1 cellular context compared by ENCODE assay signal in the genomic region with DNA sequence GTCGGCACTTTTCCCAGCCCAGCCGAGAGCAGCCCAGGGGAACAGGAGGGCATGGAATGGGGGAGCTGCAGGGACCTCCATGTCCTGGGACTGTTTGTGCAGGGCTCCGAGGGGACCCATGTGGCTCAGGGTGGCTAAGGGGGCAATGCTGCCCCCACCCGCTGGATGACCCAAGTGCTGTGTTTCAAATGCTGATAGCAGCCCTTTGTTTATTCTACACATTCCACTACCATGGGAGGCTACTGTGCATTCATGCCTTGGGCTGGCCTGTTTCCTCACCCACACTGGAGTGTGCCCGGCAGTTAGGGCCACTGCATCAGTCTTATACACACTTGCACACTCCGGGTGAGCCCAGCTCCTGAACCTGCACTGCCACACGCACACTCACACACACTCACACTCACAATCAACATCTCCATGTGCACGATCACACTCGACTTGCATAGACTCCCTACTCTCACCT.
TF ChIP-seq lines count a peak whose summit lies in the region.

No MANE protein-coding gene starts in this region.

TF ChIP-seq in GM23338, 12 proteins besides CTCF, POLR2A, EP300 and RAD21 (continued from another document):
- TF ChIP-seq, protein P1, sequence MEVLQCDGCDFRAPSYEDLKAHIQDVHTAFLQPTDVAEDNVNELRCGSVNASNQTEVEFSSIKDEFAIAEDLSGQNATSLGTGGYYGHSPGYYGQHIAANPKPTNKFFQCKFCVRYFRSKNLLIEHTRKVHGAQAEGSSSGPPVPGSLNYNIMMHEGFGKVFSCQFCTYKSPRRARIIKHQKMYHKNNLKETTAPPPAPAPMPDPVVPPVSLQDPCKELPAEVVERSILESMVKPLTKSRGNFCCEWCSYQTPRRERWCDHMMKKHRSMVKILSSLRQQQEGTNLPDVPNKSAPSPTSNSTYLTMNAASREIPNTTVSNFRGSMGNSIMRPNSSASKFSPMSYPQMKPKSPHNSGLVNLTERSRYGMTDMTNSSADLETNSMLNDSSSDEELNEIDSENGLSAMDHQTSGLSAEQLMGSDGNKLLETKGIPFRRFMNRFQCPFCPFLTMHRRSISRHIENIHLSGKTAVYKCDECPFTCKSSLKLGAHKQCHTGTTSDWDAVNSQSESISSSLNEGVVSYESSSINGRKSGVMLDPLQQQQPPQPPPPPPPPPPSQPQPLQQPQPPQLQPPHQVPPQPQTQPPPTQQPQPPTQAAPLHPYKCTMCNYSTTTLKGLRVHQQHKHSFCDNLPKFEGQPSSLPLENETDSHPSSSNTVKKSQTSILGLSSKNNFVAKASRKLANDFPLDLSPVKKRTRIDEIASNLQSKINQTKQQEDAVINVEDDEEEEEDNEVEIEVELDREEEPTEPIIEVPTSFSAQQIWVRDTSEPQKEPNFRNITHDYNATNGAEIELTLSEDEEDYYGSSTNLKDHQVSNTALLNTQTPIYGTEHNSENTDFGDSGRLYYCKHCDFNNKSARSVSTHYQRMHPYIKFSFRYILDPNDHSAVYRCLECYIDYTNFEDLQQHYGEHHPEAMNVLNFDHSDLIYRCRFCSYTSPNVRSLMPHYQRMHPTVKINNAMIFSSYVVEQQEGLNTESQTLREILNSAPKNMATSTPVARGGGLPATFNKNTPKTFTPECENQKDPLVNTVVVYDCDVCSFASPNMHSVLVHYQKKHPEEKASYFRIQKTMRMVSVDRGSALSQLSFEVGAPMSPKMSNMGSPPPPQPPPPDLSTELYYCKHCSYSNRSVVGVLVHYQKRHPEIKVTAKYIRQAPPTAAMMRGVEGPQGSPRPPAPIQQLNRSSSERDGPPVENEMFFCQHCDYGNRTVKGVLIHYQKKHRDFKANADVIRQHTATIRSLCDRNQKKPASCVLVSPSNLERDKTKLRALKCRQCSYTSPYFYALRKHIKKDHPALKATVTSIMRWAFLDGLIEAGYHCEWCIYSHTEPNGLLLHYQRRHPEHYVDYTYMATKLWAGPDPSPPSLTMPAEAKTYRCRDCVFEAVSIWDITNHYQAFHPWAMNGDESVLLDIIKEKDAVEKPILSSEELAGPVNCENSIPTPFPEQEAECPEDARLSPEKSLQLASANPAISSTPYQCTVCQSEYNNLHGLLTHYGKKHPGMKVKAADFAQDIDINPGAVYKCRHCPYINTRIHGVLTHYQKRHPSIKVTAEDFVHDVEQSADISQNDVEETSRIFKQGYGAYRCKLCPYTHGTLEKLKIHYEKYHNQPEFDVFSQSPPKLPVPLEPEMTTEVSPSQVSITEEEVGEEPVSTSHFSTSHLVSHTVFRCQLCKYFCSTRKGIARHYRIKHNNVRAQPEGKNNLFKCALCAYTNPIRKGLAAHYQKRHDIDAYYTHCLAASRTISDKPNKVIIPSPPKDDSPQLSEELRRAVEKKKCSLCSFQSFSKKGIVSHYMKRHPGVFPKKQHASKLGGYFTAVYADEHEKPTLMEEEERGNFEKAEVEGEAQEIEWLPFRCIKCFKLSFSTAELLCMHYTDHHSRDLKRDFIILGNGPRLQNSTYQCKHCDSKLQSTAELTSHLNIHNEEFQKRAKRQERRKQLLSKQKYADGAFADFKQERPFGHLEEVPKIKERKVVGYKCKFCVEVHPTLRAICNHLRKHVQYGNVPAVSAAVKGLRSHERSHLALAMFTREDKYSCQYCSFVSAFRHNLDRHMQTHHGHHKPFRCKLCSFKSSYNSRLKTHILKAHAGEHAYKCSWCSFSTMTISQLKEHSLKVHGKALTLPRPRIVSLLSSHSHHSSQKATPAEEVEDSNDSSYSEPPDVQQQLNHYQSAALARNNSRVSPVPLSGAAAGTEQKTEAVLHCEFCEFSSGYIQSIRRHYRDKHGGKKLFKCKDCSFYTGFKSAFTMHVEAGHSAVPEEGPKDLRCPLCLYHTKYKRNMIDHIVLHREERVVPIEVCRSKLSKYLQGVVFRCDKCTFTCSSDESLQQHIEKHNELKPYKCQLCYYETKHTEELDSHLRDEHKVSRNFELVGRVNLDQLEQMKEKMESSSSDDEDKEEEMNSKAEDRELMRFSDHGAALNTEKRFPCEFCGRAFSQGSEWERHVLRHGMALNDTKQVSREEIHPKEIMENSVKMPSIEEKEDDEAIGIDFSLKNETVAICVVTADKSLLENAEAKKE (CRISPR knock-in tag; IDR thresholded peaks at IDR 0.05) = 0 out of 2 replicates have a peak, but pooled peaks have one; percentile 21
